Comparison of ENCODE assay signal across 8 cellular contexts in the genomic region with DNA sequence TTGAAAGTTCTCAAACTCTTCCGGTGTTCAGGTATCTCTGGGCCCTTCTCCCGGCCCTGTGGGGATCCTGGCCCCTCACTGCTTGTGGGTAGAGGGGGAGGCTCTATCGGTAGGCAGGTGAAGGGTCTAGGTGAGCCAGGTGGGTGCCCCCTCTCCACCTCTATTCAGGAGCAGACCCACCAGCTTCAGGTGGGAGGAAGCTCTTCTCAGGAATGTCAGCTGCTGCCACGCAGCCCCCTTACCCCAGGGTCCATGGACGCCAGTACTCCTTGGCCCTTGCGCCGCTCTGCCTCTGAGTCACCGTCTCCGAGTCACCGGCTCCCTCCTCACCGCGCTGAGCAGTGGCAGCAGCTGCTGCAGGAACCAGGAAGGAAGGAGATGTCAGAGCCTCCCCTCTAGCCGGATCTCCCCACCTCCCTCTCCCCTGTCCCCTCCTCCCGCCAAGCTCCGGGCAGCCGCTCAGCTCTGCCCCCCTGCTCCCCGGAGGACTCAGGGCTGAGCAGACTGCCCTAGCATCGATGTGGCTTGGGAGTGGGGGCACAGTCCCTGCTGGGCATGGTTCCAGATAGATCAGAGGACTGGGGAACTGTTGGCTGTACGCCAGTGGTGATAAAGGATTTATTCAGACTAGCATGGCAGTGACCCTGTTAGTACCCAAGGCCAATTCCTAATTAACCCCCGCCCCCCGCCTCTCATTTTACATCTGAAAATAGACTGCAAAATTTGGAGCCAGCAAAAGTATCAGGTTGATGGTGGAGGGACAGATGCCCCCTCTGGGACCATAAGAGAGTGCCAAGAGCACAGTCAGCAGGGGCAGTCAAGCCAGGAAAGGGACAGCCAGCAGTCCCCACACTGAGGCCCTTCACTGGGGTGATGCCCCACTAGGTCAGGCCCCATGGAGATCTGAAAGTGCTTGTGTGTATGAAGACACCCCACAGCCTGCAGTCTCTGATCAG. TPM values are rescaled to one million over a fixed set of nuclear protein-coding genes. Genes with fewer than 3 reads are reported as not detected.
DNase-seq lines count a peak whose midpoint lies in the region; ATAC-seq and TF ChIP-seq lines count a peak whose summit lies in the region.

A gene with protein sequence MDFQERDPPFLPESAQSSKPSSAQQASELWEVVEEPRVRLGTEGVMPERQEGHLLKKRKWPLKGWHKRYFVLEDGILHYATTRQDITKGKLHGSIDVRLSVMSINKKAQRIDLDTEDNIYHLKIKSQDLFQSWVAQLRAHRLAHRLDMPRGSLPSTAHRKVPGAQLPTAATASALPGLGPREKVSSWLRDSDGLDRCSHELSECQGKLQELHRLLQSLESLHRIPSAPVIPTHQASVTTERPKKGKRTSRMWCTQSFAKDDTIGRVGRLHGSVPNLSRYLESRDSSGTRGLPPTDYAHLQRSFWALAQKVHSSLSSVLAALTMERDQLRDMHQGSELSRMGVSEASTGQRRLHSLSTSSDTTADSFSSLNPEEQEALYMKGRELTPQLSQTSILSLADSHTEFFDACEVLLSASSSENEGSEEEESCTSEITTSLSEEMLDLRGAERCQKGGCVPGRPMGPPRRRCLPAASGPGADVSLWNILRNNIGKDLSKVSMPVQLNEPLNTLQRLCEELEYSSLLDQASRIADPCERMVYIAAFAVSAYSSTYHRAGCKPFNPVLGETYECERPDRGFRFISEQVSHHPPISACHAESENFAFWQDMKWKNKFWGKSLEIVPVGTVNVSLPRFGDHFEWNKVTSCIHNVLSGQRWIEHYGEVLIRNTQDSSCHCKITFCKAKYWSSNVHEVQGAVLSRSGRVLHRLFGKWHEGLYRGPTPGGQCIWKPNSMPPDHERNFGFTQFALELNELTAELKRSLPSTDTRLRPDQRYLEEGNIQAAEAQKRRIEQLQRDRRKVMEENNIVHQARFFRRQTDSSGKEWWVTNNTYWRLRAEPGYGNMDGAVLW (minus strand): TSS at position 371 of the 956 bp plus-strand sequence. CDS start 1,516 bp downstream, outside the sequence.

- H3K4me3 ChIP-seq in neuron (ENCODE audit: low read length) (peak within 1 kb of the TSS; percentile 77), subcutaneous abdominal adipose tissue (ENCODE audit: low read depth in 1 of 5, low read length in 5 of 5) (peak within 1 kb of the TSS; percentile 63 to 82 (median 74))

- TF ChIP-seq CTCF in foreskin keratinocyte (conservative IDR thresholded peaks at IDR 0.05), result peak; percentile 50

- H3K9me3 ChIP-seq in neuron (ENCODE audit: low read length) (no peaks in the 10 kb centered on the region), subcutaneous abdominal adipose tissue (ENCODE audit: control insufficient read depth in 5 of 5, low read length in 5 of 5) (no peaks in the 10 kb centered on the region)

- H3K27ac ChIP-seq in foreskin keratinocyte, result no peak within 1 kb of the TSS
- no peak within 1 kb of the TSS for H3K27ac ChIP-seq in subcutaneous abdominal adipose tissue (ENCODE audit: low read depth, low read length)

- peak; percentile 82 for ATAC-seq in GM21723 (IDR thresholded peaks at IDR 0.05; ENCODE audit: unreplicated experiment)
- peak; percentile 92 for ATAC-seq in foreskin keratinocyte

- H2AFZ ChIP-seq in neuron (ENCODE audit: low read depth, low read length), result peak within 1 kb of the TSS; percentile 38

- H3K4me1 ChIP-seq in foreskin keratinocyte (no peaks in the 10 kb centered on the region), neuron (ENCODE audit: insufficient read depth, low read length) (peaks cover 15% of the 10 kb centered on the region), subcutaneous abdominal adipose tissue (ENCODE audit: control insufficient read depth in 5 of 5, insufficient read depth in 5 of 5, low read length in 5 of 5) (peaks cover 2 to 29% (median 22%) of the 10 kb centered on the region in 5 donors)

- peak; percentile 65 for DNase-seq in DMS 273 treated with DMSO at 0.1 percent for 48 hours (lab: John Stamatoyannopoulos, UW)
- peak; percentile 83 for DNase-seq in LoVo (ENCODE audit: low spot score)
- peak; percentile 68 for DNase-seq in SIG-M5 (lab: John Stamatoyannopoulos, UW)
- peak; percentile 65 for DNase-seq in activated gamma-delta T cell (lab: John Stamatoyannopoulos, UW)
- DNase-seq in foreskin keratinocyte, result peak; percentile 40 to 49

- peaks cover 34% of the 10 kb centered on the region for H3K36me3 ChIP-seq in neuron (ENCODE audit: insufficient read depth, low read length)
- H3K36me3 ChIP-seq in subcutaneous abdominal adipose tissue (ENCODE audit: control insufficient read depth in 5 of 5, insufficient read depth in 5 of 5, low read length in 5 of 5), result peaks cover 0 to 60% (median 53%) of the 10 kb centered on the region in 5 donors

- no peaks in the 10 kb centered on the region for H3K27me3 ChIP-seq in foreskin keratinocyte
- H3K27me3 ChIP-seq in neuron (ENCODE audit: insufficient read depth, low read length), result no peaks in the 10 kb centered on the region
- peaks cover 0 to 7% (median 0%) of the 10 kb centered on the region in 5 donors for H3K27me3 ChIP-seq in subcutaneous abdominal adipose tissue (ENCODE audit: control insufficient read depth in 5 of 5, insufficient read depth in 4 of 5, low read length in 5 of 5)

- peak within 1 kb of the TSS in 4 of 5 donors; percentile 26 to 79 (median 74) for H3K9ac ChIP-seq in subcutaneous abdominal adipose tissue (ENCODE audit: low read length in 5 of 5)

RNA-seq across cellular contexts. Expression of the gene that starts here (rescaled TPM):
- total RNA-seq in foreskin keratinocyte, result 5.0 and 5.6 TPM in 2 replicates
- polyA plus RNA-seq in foreskin keratinocyte, result 3.2 and 3.7 TPM in 2 replicates
